ENCODE assay signal across 1 cellular context in the genomic region with DNA sequence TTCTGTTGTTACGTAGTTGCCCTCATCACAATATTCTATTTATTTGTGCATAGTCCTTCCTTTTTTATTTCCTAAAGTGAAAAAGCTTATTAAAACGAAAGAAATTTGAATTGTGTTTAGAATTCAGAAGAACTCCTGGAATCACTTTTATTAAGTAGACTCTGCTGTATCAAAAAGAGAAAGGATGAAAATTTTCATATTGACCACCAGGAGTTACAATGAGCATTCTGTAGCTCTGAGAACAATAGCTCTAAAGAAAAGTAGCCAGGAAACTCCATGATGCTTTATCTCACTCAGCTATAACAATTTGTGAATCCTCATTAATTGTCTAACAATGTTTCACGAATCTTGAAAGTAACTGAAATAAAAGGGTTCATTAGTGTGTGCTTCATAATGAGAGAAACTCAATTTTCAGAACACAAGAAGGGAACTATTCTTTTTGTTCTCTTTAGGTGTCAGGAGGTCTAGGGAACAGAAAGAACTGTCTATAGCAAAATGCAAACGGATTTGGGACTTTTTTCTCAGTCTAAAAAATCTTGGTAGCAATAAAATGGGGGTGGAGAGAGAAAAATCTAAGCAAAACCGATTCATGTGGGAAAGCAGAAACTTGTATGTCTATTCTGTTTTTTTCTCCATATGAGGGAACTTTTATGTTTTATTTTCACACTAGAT.
TF ChIP-seq lines count a peak whose summit lies in the region.

No MANE protein-coding gene starts in this region.

TF ChIP-seq in GM23338, 12 proteins besides CTCF, POLR2A, EP300 and RAD21 (continued from another document):
- TF ChIP-seq, protein P1, sequence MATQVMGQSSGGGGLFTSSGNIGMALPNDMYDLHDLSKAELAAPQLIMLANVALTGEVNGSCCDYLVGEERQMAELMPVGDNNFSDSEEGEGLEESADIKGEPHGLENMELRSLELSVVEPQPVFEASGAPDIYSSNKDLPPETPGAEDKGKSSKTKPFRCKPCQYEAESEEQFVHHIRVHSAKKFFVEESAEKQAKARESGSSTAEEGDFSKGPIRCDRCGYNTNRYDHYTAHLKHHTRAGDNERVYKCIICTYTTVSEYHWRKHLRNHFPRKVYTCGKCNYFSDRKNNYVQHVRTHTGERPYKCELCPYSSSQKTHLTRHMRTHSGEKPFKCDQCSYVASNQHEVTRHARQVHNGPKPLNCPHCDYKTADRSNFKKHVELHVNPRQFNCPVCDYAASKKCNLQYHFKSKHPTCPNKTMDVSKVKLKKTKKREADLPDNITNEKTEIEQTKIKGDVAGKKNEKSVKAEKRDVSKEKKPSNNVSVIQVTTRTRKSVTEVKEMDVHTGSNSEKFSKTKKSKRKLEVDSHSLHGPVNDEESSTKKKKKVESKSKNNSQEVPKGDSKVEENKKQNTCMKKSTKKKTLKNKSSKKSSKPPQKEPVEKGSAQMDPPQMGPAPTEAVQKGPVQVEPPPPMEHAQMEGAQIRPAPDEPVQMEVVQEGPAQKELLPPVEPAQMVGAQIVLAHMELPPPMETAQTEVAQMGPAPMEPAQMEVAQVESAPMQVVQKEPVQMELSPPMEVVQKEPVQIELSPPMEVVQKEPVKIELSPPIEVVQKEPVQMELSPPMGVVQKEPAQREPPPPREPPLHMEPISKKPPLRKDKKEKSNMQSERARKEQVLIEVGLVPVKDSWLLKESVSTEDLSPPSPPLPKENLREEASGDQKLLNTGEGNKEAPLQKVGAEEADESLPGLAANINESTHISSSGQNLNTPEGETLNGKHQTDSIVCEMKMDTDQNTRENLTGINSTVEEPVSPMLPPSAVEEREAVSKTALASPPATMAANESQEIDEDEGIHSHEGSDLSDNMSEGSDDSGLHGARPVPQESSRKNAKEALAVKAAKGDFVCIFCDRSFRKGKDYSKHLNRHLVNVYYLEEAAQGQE (IDR thresholded peaks at IDR 0.05; ENCODE audit: unreplicated experiment): no peak
- no peak for TF ChIP-seq EZH2 (IDR thresholded peaks at IDR 0.05; ENCODE audit: low read depth, unreplicated experiment)
- TF ChIP-seq ZNF331 (CRISPR knock-in tag; IDR thresholded peaks at IDR 0.05; ENCODE audit: low read depth): no peak
- TF ChIP-seq, protein P2, sequence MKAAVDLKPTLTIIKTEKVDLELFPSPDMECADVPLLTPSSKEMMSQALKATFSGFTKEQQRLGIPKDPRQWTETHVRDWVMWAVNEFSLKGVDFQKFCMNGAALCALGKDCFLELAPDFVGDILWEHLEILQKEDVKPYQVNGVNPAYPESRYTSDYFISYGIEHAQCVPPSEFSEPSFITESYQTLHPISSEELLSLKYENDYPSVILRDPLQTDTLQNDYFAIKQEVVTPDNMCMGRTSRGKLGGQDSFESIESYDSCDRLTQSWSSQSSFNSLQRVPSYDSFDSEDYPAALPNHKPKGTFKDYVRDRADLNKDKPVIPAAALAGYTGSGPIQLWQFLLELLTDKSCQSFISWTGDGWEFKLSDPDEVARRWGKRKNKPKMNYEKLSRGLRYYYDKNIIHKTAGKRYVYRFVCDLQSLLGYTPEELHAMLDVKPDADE (IDR thresholded peaks at IDR 0.05): no peak
- no peak for TF ChIP-seq POLR2AphosphoS5 (IDR thresholded peaks at IDR 0.05; ENCODE audit: low read depth)
- TF ChIP-seq, protein P3, sequence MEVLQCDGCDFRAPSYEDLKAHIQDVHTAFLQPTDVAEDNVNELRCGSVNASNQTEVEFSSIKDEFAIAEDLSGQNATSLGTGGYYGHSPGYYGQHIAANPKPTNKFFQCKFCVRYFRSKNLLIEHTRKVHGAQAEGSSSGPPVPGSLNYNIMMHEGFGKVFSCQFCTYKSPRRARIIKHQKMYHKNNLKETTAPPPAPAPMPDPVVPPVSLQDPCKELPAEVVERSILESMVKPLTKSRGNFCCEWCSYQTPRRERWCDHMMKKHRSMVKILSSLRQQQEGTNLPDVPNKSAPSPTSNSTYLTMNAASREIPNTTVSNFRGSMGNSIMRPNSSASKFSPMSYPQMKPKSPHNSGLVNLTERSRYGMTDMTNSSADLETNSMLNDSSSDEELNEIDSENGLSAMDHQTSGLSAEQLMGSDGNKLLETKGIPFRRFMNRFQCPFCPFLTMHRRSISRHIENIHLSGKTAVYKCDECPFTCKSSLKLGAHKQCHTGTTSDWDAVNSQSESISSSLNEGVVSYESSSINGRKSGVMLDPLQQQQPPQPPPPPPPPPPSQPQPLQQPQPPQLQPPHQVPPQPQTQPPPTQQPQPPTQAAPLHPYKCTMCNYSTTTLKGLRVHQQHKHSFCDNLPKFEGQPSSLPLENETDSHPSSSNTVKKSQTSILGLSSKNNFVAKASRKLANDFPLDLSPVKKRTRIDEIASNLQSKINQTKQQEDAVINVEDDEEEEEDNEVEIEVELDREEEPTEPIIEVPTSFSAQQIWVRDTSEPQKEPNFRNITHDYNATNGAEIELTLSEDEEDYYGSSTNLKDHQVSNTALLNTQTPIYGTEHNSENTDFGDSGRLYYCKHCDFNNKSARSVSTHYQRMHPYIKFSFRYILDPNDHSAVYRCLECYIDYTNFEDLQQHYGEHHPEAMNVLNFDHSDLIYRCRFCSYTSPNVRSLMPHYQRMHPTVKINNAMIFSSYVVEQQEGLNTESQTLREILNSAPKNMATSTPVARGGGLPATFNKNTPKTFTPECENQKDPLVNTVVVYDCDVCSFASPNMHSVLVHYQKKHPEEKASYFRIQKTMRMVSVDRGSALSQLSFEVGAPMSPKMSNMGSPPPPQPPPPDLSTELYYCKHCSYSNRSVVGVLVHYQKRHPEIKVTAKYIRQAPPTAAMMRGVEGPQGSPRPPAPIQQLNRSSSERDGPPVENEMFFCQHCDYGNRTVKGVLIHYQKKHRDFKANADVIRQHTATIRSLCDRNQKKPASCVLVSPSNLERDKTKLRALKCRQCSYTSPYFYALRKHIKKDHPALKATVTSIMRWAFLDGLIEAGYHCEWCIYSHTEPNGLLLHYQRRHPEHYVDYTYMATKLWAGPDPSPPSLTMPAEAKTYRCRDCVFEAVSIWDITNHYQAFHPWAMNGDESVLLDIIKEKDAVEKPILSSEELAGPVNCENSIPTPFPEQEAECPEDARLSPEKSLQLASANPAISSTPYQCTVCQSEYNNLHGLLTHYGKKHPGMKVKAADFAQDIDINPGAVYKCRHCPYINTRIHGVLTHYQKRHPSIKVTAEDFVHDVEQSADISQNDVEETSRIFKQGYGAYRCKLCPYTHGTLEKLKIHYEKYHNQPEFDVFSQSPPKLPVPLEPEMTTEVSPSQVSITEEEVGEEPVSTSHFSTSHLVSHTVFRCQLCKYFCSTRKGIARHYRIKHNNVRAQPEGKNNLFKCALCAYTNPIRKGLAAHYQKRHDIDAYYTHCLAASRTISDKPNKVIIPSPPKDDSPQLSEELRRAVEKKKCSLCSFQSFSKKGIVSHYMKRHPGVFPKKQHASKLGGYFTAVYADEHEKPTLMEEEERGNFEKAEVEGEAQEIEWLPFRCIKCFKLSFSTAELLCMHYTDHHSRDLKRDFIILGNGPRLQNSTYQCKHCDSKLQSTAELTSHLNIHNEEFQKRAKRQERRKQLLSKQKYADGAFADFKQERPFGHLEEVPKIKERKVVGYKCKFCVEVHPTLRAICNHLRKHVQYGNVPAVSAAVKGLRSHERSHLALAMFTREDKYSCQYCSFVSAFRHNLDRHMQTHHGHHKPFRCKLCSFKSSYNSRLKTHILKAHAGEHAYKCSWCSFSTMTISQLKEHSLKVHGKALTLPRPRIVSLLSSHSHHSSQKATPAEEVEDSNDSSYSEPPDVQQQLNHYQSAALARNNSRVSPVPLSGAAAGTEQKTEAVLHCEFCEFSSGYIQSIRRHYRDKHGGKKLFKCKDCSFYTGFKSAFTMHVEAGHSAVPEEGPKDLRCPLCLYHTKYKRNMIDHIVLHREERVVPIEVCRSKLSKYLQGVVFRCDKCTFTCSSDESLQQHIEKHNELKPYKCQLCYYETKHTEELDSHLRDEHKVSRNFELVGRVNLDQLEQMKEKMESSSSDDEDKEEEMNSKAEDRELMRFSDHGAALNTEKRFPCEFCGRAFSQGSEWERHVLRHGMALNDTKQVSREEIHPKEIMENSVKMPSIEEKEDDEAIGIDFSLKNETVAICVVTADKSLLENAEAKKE (CRISPR knock-in tag; IDR thresholded peaks at IDR 0.05): no peak
- no peak for TF ChIP-seq STAT1 (IDR thresholded peaks at IDR 0.05; ENCODE audit: unreplicated experiment)
